Comparison of ENCODE assay signal across 8 cellular contexts in genomic region chr10:67666416-67667043, GRCh38. TPM values are rescaled to one million over a fixed set of nuclear protein-coding genes. Genes with fewer than 3 reads are reported as not detected.
DNase-seq lines count a peak whose midpoint lies in the region; ATAC-seq, FAIRE-seq and TF ChIP-seq lines count a peak whose summit lies in the region.

No MANE protein-coding gene starts in this region.

- peaks cover 0 to 1% (median 0%) of the 10 kb centered on the region in 7 donors for H3K9me3 Mint-ChIP-seq in CD4-positive, CD25-positive, alpha-beta regulatory T cell

- no peaks in the 10 kb centered on the region for H3K36me3 ChIP-seq in CD4-positive, CD25-positive, alpha-beta regulatory T cell (ENCODE audit: control insufficient read depth, insufficient read depth, low read length)
- no peaks in the 10 kb centered on the region for H3K36me3 ChIP-seq in heart left ventricle

- H3K27ac Mint-ChIP-seq in CD4-positive, CD25-positive, alpha-beta regulatory T cell, result no peak overlapping the region

- intact Hi-C loops in heart left ventricle (cut with DNase I), result loop anchor here in 8 of 10 donors (1.0 to 10.0 kb wide), 7 partner anchors 96 to 118 kb away; no protein-coding TSS in a partner anchor

- WGBS in heart left ventricle, 4 donors, result 79 to 93% (median 88%) methylated on average over 1 of the region's 1 CpG

- no peak for TF ChIP-seq POLR2A in heart left ventricle (IDR thresholded peaks at IDR 0.05)

- DNase-seq in CD4-positive, CD25-positive, alpha-beta regulatory T cell, result peak in 2 of 3 donors; percentile 22 to 41
- peak; percentile 17 for DNase-seq in HEK293T (ENCODE audit: extremely low spot score)
- DNase-seq in heart left ventricle, result no peak
- peak; percentile 90 for DNase-seq in superior temporal gyrus (ENCODE audit: extremely low spot score)
- no peak for DNase-seq in NCI-H1436 treated with DMSO at 0.1 percent for 48 hours (lab: John Stamatoyannopoulos, UW)
- no peak for DNase-seq in NCI-H187 treated with DMSO at 0.1 percent for 48 hours (lab: John Stamatoyannopoulos, UW)

- H3K27me3 ChIP-seq in CD4-positive, CD25-positive, alpha-beta regulatory T cell (ENCODE audit: control insufficient read depth, insufficient read depth, low read length), result peaks cover 2% of the 10 kb centered on the region
- H3K27me3 ChIP-seq in heart left ventricle, result no peaks in the 10 kb centered on the region

- POLR2A ChIA-PET in HEK293T (lab: Yijun Ruan, JAX), result no interaction called here

- no peaks in the 10 kb centered on the region for H3K4me1 Mint-ChIP-seq in CD4-positive, CD25-positive, alpha-beta regulatory T cell

- H3K27ac ChIP-seq in CD4-positive, CD25-positive, alpha-beta regulatory T cell (ENCODE audit: insufficient read depth, low read length, poor library complexity, severe bottlenecking), result no peak overlapping the region
- peak overlapping the region in 8 of 12 donors; percentile 41 to 72 (median 52) for H3K27ac ChIP-seq in heart left ventricle

- H3K4me3 Mint-ChIP-seq in CD4-positive, CD25-positive, alpha-beta regulatory T cell, result no peak overlapping the region

- H3K4me3 ChIP-seq in CD4-positive, CD25-positive, alpha-beta regulatory T cell (ENCODE audit: low read depth, low read length), result no peak overlapping the region
- no peak overlapping the region for H3K4me3 ChIP-seq in heart left ventricle

- H3K9me3 ChIP-seq in CD4-positive, CD25-positive, alpha-beta regulatory T cell (ENCODE audit: control insufficient read depth in 2 of 2, low read length in 2 of 2), result no peaks in the 10 kb centered on the region
- no peaks in the 10 kb centered on the region for H3K9me3 ChIP-seq in heart left ventricle

- CTCF ChIA-PET in HEK293T (lab: Yijun Ruan, JAX), result interaction anchor here (0.6 to 0.7 kb wide), 2 partner anchors 113 to 211 kb away, joined by 4 to 9 read pairs; no protein-coding TSS in a partner anchor

- peak; percentile 31 to 65 (median 49) for TF ChIP-seq CTCF in heart left ventricle (IDR thresholded peaks at IDR 0.05)

- no peak for ATAC-seq in CD4-positive, CD25-positive, alpha-beta regulatory T cell (ENCODE audit: low read depth in 2 of 2)
- ATAC-seq in heart left ventricle, result peak in 2 of 4 donors; percentile 56 to 57
- no peak for ATAC-seq in GM19395 (IDR thresholded peaks at IDR 0.05; ENCODE audit: unreplicated experiment)

- H3K27me3 Mint-ChIP-seq in CD4-positive, CD25-positive, alpha-beta regulatory T cell, result peaks cover 11% of the 10 kb centered on the region

- no peaks in the 10 kb centered on the region for H3K4me1 ChIP-seq in CD4-positive, CD25-positive, alpha-beta regulatory T cell (ENCODE audit: control insufficient read depth, insufficient read depth, low read length, poor library complexity, severe bottlenecking)
- peaks cover 0 to 52% (median 22%) of the 10 kb centered on the region in 12 donors for H3K4me1 ChIP-seq in heart left ventricle

- H3K36me3 Mint-ChIP-seq in CD4-positive, CD25-positive, alpha-beta regulatory T cell, result no peaks in the 10 kb centered on the region

- peak; percentile 53 for FAIRE-seq in TTC549 (lab: Jason Lieb, UNC)

TF ChIP-seq in HEK293T, 16 proteins besides CTCF, POLR2A, EP300 and RAD21:
- TF ChIP-seq PKNOX1 (IDR thresholded peaks at IDR 0.05), result 0 out of 2 replicates have a peak, but pooled peaks have one; percentile 17
- no peak for TF ChIP-seq BHLHE40 (IDR thresholded peaks at IDR 0.05; ENCODE audit: borderline replicate concordance)
TF ChIP-seq in HEK293T: peak in this region for 1.

RNA-seq across cellular contexts. Expression of gene CTNNA3, which starts 29.5 kb away (rescaled TPM):
- total RNA-seq in CD4-positive, CD25-positive, alpha-beta regulatory T cell, result not detected
- not detected for polyA plus RNA-seq in CD4-positive, CD25-positive, alpha-beta regulatory T cell
- 100 to 1,000 TPM in 5 of 9 donors, 10 to 100 TPM in 4; 41.0 to 200 (median 116) TPM for total RNA-seq in heart left ventricle
- polyA plus RNA-seq in heart left ventricle, result 1 to 10 TPM; 4.8 to 5.0 TPM

Comparison
In these comparisons a context has a peak if more than half of its experiments do, and no peak if none do; other contexts are left out.
1. DNase-seq: peak in CD4-positive, CD25-positive, alpha-beta regulatory T cell (2 of 3), HEK293T (single experiment) and superior temporal gyrus (single experiment); none in heart left ventricle (0 of 5), NCI-H1436 treated with DMSO at 0.1 percent for 48 hours (single experiment) and NCI-H187 treated with DMSO at 0.1 percent for 48 hours (single experiment).
2. RNA of gene CTNNA3, which starts 29.5 kb away (total RNA-seq): 41.0 to 200 TPM in heart left ventricle; not detected in CD4-positive, CD25-positive, alpha-beta regulatory T cell (single experiment); every median in the first group is over 10 times any median in the second.